In the genomic region with DNA sequence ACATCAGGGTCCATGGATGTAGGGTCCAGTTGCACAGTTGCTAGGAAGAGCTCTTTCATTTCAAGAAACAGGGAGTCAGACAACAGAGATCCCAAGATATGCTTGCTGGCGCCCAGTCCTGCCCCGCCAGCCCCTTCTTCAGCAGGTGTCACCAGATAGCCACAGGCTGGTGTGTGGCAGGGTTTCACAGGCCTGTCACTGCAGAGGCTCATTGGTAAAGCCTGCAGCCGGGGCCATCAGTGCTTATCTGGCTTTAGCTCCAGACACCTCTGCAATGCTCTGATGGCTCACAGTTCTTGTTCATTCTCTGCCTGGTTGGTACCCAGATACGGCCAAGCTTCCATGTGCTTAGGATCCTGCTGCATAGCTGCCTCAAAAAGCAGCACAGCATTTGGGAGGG, we compare ENCODE assay signal across 21 cellular contexts.
"Had no signal": no experiment of that assay in that cellular context is flagged by ENCODE, and none has a peak within 500 bp of the region (broad histone marks: within the 10 kb centered on the region; RNA-seq: fewer than 3 reads in every experiment).

No MANE protein-coding gene starts in this region.

- H3K4me1 ChIP-seq: Peyer's patch, SJCRH30 had no signal

- H3K9me3 ChIP-seq: SJCRH30 had no signal

- H3K9ac ChIP-seq: KMS-11 had no signal

- H3K4me3 ChIP-seq: Peyer's patch, SJCRH30, SK-N-MC had no signal

- H3K27me3 ChIP-seq: Peyer's patch, SJCRH30 had no signal

- ATAC-seq: Right ventricle myocardium inferior had no signal

- H3K27ac ChIP-seq: KMS-11, Peyer's patch, SJCRH30, SK-N-MC had no signal

- H3K36me3 ChIP-seq: Peyer's patch had no signal

- DNase-seq: IMR-90, Kasumi-1, MM.1S, NCI-H1092 treated with DMSO at 0.1 percent for 48 hours, NCI-H1436, NCI-H187, NCI-H2029, NCI-H2081 treated with DMSO at 0.1 percent for 48 hours, NCI-H2171, NCI-H226, NCI-H446, NCI-H510A, NCI-H524 treated with DMSO at 0.1 percent for 48 hours, NCI-H69, NCI-H774, Peyer's patch, SHP77 treated with DMSO at 0.1 percent for 48 hours, SJCRH30 had no signal

- H3K4me2 ChIP-seq: KMS-11 had no signal
